15 cellular contexts compared by ENCODE assay signal in the genomic region with DNA sequence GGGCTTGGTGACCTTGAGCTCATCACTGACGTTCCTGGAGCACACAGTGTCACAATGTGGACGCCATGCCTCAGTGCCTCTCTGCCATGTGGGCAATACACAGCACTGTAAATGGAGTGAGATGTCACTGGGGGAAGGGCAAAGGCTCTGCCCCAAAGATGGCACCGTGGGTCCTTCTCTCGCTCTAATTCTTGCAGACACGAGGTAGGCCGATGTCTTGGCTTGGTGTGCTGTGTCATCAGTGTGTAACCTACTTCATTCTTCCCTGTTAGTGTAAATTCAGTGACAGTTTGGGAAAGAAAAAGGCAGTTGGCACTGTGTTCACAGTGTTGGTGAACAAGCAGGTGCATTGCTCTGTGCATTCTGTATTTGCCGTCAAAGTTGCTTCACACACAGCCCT.
A peak's percentile ranks its signal among the peaks of the same experiment; 100 is the strongest.
DNase-seq lines count a peak whose midpoint lies in the region; TF ChIP-seq lines count a peak whose summit lies in the region.
"Had no signal": no experiment of that assay in that cellular context is flagged by ENCODE, and none has a peak within 500 bp of the region (broad histone marks: within the 10 kb centered on the region; RNA-seq: fewer than 3 reads in every experiment).

No MANE protein-coding gene starts in this region.

- intact Hi-C loops in thyroid gland (cut with DNase I): no loop called here

- H3K4me1 ChIP-seq in BLaER1: peaks cover 28% of the 10 kb centered on the region
- peaks cover 0 to 13% of the 10 kb centered on the region in 2 donors for H3K4me1 ChIP-seq in thyroid gland
- H3K4me1 ChIP-seq: HAP-1 had no signal

- H3K4me2 ChIP-seq in BLaER1: peak overlapping the region; percentile 58

- H3K27ac ChIP-seq in BLaER1 (no peak overlapping the region), coronary artery (no peak overlapping the region), thyroid gland (no peak overlapping the region)
- H3K27ac ChIP-seq: 22Rv1 had no signal

- DNase-seq in DMS79 treated with DMSO at 0.1 percent for 48 hours (lab: John Stamatoyannopoulos, UW) (peak; percentile 63), DMS79 (lab: John Stamatoyannopoulos, UW) (no peak), coronary artery (ENCODE audit: low spot score) (peak; percentile 60), thyroid gland (peak; percentile 29 to 47), NOMO-1 (lab: John Stamatoyannopoulos, UW; ENCODE audit: unreplicated experiment in 2 of 2) (no peak), AG08395 (ENCODE audit: low spot score) (no peak)
- DNase-seq: AML-193; C1 segment of cervical spinal cord; Calu3; CD4-positive, alpha-beta T cell; DMS 273 treated with DMSO at 0.1 percent for 48 hours; EL had no signal

- H4K20me1 ChIP-seq in BLaER1: no peaks in the 10 kb centered on the region

- TF ChIP-seq CTCF in coronary artery (IDR thresholded peaks at IDR 0.05): no peak
- no peak for TF ChIP-seq CTCF in thyroid gland (IDR thresholded peaks at IDR 0.05)

- H3K9ac ChIP-seq in BLaER1: no peak overlapping the region

- H3K4me3 ChIP-seq in BLaER1: no peak overlapping the region
- no peak overlapping the region for H3K4me3 ChIP-seq in coronary artery
- no peak overlapping the region for H3K4me3 ChIP-seq in thyroid gland (replicated peaks in 1 of 3)
- H3K4me3 ChIP-seq: HAP-1 had no signal

- H3K36me3 ChIP-seq in BLaER1: no peaks in the 10 kb centered on the region
- H3K36me3 ChIP-seq in thyroid gland: no peaks in the 10 kb centered on the region
- H3K36me3 ChIP-seq: HAP-1 had no signal

- no peaks in the 10 kb centered on the region for H3K9me3 ChIP-seq in BLaER1
- no peaks in the 10 kb centered on the region for H3K9me3 ChIP-seq in thyroid gland
- H3K9me3 ChIP-seq: HAP-1 had no signal

- no peak for TF ChIP-seq POLR2A in thyroid gland (IDR thresholded peaks at IDR 0.05)

- no peaks in the 10 kb centered on the region for H3K27me3 ChIP-seq in BLaER1
- H3K27me3 ChIP-seq in thyroid gland: no peaks in the 10 kb centered on the region

- 78 to 79% methylated on average over 7 of the region's 7 CpGs for WGBS in thyroid gland, 2 donors

Comparison
In these comparisons a context has a peak if more than half of its experiments do, and no peak if none do; other contexts are left out.
1. DNase-seq: peak in DMS79 treated with DMSO at 0.1 percent for 48 hours (single experiment), coronary artery (single experiment) and thyroid gland (2 of 2); none in DMS79 (single experiment), NOMO-1 (0 of 2) and AG08395 (single experiment).